In genomic region chr2:110843496-110843895, GRCh38 we compare ENCODE assay signal across 1 cellular context.
TF ChIP-seq lines count a peak whose summit lies in the region.

No MANE protein-coding gene starts in this region.

TF ChIP-seq in GM23338, 12 proteins besides CTCF, POLR2A, EP300 and RAD21 (continued from another document):
- TF ChIP-seq ZNF114 (CRISPR knock-in tag; IDR thresholded peaks at IDR 0.05), result no peak
- no peak for TF ChIP-seq ETS1 (IDR thresholded peaks at IDR 0.05)
- no peak for TF ChIP-seq NANOG (IDR thresholded peaks at IDR 0.05; ENCODE audit: borderline replicate concordance)
- TF ChIP-seq CREB1 (CRISPR knock-in tag; IDR thresholded peaks at IDR 0.05; ENCODE audit: low read depth), result no peak
- TF ChIP-seq REST (IDR thresholded peaks at IDR 0.05; ENCODE audit: unreplicated experiment), result no peak
- TF ChIP-seq EZH2 (IDR thresholded peaks at IDR 0.05; ENCODE audit: low read depth, unreplicated experiment), result no peak
- no peak for TF ChIP-seq ZNF331 (CRISPR knock-in tag; IDR thresholded peaks at IDR 0.05; ENCODE audit: low read depth)
- TF ChIP-seq EZH2phosphoT487 (IDR thresholded peaks at IDR 0.05; ENCODE audit: unreplicated experiment), result no peak
TF ChIP-seq in GM23338: peak in this region for 0.
